Comparison of ENCODE assay signal across 1 cellular context in the genomic region with DNA sequence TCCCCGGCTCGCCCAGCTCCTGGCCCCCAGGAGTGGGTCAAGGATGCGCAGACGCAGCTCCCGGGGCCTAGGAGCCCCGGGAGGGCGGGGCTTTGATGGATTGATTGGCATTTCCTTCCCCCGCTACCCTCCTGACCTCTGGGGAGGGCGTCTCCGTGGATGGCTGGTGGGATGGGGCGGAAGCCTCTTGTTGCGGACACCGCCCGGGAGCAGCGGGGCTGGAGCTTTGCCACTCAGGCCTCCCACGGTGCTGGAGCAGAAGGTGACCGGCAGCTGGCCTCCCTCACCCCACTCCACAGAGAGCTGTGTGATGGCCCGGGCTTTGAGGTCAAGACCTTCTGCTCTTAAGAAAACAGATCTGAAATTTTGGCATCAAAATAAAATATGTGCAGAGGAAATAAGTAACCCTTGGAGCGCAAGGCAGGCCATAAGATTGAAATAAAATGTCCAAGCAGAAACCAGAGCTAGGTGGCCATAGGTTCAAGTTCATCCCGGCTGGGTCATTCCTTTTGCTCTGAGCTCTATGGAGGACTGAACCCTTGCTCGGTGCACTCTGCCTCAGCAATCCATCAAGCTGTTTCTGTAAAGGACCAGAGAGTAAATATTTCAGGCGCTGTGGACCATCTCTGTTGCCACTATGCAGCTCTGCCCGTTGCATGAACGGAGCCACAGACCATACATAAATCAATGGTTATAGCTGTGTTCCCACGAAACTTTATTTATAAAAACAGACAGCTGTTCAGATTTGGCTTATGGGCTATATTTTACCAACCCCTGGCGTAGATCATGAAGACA.
TF ChIP-seq lines count a peak whose summit lies in the region.

No MANE protein-coding gene starts in this region.

TF ChIP-seq in GM23338, 12 proteins besides CTCF, POLR2A, EP300 and RAD21:
- TF ChIP-seq NANOG (IDR thresholded peaks at IDR 0.05; ENCODE audit: borderline replicate concordance) (no peak), POLR2AphosphoS5 (IDR thresholded peaks at IDR 0.05; ENCODE audit: low read depth) (no peak), CREB1 (CRISPR knock-in tag; IDR thresholded peaks at IDR 0.05; ENCODE audit: low read depth) (no peak), EZH2 (IDR thresholded peaks at IDR 0.05; ENCODE audit: low read depth, unreplicated experiment) (no peak), JUNB (IDR thresholded peaks at IDR 0.05; ENCODE audit: unreplicated experiment) (no peak), ZNF331 (CRISPR knock-in tag; IDR thresholded peaks at IDR 0.05; ENCODE audit: low read depth) (no peak), EZH2phosphoT487 (IDR thresholded peaks at IDR 0.05; ENCODE audit: unreplicated experiment) (no peak)
- TF ChIP-seq, protein P1, sequence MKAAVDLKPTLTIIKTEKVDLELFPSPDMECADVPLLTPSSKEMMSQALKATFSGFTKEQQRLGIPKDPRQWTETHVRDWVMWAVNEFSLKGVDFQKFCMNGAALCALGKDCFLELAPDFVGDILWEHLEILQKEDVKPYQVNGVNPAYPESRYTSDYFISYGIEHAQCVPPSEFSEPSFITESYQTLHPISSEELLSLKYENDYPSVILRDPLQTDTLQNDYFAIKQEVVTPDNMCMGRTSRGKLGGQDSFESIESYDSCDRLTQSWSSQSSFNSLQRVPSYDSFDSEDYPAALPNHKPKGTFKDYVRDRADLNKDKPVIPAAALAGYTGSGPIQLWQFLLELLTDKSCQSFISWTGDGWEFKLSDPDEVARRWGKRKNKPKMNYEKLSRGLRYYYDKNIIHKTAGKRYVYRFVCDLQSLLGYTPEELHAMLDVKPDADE (IDR thresholded peaks at IDR 0.05), result no peak
- TF ChIP-seq, protein P2, sequence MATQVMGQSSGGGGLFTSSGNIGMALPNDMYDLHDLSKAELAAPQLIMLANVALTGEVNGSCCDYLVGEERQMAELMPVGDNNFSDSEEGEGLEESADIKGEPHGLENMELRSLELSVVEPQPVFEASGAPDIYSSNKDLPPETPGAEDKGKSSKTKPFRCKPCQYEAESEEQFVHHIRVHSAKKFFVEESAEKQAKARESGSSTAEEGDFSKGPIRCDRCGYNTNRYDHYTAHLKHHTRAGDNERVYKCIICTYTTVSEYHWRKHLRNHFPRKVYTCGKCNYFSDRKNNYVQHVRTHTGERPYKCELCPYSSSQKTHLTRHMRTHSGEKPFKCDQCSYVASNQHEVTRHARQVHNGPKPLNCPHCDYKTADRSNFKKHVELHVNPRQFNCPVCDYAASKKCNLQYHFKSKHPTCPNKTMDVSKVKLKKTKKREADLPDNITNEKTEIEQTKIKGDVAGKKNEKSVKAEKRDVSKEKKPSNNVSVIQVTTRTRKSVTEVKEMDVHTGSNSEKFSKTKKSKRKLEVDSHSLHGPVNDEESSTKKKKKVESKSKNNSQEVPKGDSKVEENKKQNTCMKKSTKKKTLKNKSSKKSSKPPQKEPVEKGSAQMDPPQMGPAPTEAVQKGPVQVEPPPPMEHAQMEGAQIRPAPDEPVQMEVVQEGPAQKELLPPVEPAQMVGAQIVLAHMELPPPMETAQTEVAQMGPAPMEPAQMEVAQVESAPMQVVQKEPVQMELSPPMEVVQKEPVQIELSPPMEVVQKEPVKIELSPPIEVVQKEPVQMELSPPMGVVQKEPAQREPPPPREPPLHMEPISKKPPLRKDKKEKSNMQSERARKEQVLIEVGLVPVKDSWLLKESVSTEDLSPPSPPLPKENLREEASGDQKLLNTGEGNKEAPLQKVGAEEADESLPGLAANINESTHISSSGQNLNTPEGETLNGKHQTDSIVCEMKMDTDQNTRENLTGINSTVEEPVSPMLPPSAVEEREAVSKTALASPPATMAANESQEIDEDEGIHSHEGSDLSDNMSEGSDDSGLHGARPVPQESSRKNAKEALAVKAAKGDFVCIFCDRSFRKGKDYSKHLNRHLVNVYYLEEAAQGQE (IDR thresholded peaks at IDR 0.05; ENCODE audit: unreplicated experiment), result no peak
- TF ChIP-seq, protein P3, sequence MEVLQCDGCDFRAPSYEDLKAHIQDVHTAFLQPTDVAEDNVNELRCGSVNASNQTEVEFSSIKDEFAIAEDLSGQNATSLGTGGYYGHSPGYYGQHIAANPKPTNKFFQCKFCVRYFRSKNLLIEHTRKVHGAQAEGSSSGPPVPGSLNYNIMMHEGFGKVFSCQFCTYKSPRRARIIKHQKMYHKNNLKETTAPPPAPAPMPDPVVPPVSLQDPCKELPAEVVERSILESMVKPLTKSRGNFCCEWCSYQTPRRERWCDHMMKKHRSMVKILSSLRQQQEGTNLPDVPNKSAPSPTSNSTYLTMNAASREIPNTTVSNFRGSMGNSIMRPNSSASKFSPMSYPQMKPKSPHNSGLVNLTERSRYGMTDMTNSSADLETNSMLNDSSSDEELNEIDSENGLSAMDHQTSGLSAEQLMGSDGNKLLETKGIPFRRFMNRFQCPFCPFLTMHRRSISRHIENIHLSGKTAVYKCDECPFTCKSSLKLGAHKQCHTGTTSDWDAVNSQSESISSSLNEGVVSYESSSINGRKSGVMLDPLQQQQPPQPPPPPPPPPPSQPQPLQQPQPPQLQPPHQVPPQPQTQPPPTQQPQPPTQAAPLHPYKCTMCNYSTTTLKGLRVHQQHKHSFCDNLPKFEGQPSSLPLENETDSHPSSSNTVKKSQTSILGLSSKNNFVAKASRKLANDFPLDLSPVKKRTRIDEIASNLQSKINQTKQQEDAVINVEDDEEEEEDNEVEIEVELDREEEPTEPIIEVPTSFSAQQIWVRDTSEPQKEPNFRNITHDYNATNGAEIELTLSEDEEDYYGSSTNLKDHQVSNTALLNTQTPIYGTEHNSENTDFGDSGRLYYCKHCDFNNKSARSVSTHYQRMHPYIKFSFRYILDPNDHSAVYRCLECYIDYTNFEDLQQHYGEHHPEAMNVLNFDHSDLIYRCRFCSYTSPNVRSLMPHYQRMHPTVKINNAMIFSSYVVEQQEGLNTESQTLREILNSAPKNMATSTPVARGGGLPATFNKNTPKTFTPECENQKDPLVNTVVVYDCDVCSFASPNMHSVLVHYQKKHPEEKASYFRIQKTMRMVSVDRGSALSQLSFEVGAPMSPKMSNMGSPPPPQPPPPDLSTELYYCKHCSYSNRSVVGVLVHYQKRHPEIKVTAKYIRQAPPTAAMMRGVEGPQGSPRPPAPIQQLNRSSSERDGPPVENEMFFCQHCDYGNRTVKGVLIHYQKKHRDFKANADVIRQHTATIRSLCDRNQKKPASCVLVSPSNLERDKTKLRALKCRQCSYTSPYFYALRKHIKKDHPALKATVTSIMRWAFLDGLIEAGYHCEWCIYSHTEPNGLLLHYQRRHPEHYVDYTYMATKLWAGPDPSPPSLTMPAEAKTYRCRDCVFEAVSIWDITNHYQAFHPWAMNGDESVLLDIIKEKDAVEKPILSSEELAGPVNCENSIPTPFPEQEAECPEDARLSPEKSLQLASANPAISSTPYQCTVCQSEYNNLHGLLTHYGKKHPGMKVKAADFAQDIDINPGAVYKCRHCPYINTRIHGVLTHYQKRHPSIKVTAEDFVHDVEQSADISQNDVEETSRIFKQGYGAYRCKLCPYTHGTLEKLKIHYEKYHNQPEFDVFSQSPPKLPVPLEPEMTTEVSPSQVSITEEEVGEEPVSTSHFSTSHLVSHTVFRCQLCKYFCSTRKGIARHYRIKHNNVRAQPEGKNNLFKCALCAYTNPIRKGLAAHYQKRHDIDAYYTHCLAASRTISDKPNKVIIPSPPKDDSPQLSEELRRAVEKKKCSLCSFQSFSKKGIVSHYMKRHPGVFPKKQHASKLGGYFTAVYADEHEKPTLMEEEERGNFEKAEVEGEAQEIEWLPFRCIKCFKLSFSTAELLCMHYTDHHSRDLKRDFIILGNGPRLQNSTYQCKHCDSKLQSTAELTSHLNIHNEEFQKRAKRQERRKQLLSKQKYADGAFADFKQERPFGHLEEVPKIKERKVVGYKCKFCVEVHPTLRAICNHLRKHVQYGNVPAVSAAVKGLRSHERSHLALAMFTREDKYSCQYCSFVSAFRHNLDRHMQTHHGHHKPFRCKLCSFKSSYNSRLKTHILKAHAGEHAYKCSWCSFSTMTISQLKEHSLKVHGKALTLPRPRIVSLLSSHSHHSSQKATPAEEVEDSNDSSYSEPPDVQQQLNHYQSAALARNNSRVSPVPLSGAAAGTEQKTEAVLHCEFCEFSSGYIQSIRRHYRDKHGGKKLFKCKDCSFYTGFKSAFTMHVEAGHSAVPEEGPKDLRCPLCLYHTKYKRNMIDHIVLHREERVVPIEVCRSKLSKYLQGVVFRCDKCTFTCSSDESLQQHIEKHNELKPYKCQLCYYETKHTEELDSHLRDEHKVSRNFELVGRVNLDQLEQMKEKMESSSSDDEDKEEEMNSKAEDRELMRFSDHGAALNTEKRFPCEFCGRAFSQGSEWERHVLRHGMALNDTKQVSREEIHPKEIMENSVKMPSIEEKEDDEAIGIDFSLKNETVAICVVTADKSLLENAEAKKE (CRISPR knock-in tag; IDR thresholded peaks at IDR 0.05), result no peak
